10 cellular contexts compared by ENCODE assay signal in genomic region chr3:57434041-57434440, GRCh38.
DNase-seq lines count a peak whose midpoint lies in the region; ATAC-seq, FAIRE-seq and TF ChIP-seq lines count a peak whose summit lies in the region.
"Had no signal": no experiment of that assay in that cellular context is flagged by ENCODE, and none has a peak within 500 bp of the region (broad histone marks: within the 10 kb centered on the region; RNA-seq: fewer than 3 reads in every experiment).

No MANE protein-coding gene starts in this region.

- H3K4me3 Mint-ChIP-seq in activated naive CD8-positive, alpha-beta T cell treated with anti-CD3 and anti-CD28 coated beads for 36 hours: no peak overlapping the region

- H3K4me1 Mint-ChIP-seq in activated naive CD8-positive, alpha-beta T cell treated with anti-CD3 and anti-CD28 coated beads for 36 hours: no peaks in the 10 kb centered on the region

- no peaks in the 10 kb centered on the region for H3K4me1 ChIP-seq in foreskin keratinocyte

- peaks cover 10% of the 10 kb centered on the region for H3K27me3 ChIP-seq in foreskin keratinocyte
- H3K27me3 ChIP-seq: neutrophil had no signal

- no peak overlapping the region for H3K27ac ChIP-seq in foreskin keratinocyte
- H3K27ac ChIP-seq: neutrophil had no signal

- DNase-seq in ACHN (peak; percentile 50), H54 (ENCODE audit: insufficient read length, low spot score) (peak; percentile 15), RKO (ENCODE audit: low spot score) (peak; percentile 55), foreskin keratinocyte (peak in 1 of 2 donors; percentile 24), HuH-7.5 (ENCODE audit: low spot score) (no peak), posterior vena cava (ENCODE audit: low spot score) (no peak)
- no peak for DNase-seq in activated naive CD8-positive, alpha-beta T cell treated with anti-CD3 and anti-CD28 coated beads for 36 hours
- DNase-seq: activated CD4-positive, alpha-beta T cell treated with anti-CD3 and anti-CD28 coated beads for 48 hours had no signal

- FAIRE-seq in H54 (lab: Jason Lieb, UNC): peak; percentile 93

- ATAC-seq in foreskin keratinocyte (peak; percentile 68), HG02884 (IDR thresholded peaks at IDR 0.05; ENCODE audit: unreplicated experiment) (no peak)

- intact Hi-C loops in posterior vena cava (cut with DNase I): no loop called here

- no peaks in the 10 kb centered on the region for H3K27me3 Mint-ChIP-seq in activated naive CD8-positive, alpha-beta T cell treated with anti-CD3 and anti-CD28 coated beads for 36 hours

- TF ChIP-seq POLR2A in H54 (IDR thresholded peaks at IDR 0.05; ENCODE audit: low read depth, low read length): no peak

- no peak overlapping the region for H3K27ac Mint-ChIP-seq in activated naive CD8-positive, alpha-beta T cell treated with anti-CD3 and anti-CD28 coated beads for 36 hours

- TF ChIP-seq CTCF in foreskin keratinocyte (conservative IDR thresholded peaks at IDR 0.05): peak; percentile 67

- in situ Hi-C loops in ACHN (cut with HindIII; ENCODE audit: low pct_ligation_motif_present, low pct_unique_long_range_greater_than_20kb, low sequenced_read_pairs): no loop called here

- H3K36me3 Mint-ChIP-seq in activated naive CD8-positive, alpha-beta T cell treated with anti-CD3 and anti-CD28 coated beads for 36 hours: no peaks in the 10 kb centered on the region

- no peaks in the 10 kb centered on the region for H3K9me3 Mint-ChIP-seq in activated naive CD8-positive, alpha-beta T cell treated with anti-CD3 and anti-CD28 coated beads for 36 hours

Comparison
In these comparisons a context has a peak if more than half of its experiments do, and no peak if none do; other contexts are left out.
1. DNase-seq: peak in ACHN (single experiment), H54 (single experiment) and RKO (single experiment); none in activated naive CD8-positive, alpha-beta T cell treated with anti-CD3 and anti-CD28 coated beads for 36 hours (single experiment), HuH-7.5 (single experiment) and posterior vena cava (single experiment).